8 cellular contexts compared by ENCODE assay signal in the genomic region with DNA sequence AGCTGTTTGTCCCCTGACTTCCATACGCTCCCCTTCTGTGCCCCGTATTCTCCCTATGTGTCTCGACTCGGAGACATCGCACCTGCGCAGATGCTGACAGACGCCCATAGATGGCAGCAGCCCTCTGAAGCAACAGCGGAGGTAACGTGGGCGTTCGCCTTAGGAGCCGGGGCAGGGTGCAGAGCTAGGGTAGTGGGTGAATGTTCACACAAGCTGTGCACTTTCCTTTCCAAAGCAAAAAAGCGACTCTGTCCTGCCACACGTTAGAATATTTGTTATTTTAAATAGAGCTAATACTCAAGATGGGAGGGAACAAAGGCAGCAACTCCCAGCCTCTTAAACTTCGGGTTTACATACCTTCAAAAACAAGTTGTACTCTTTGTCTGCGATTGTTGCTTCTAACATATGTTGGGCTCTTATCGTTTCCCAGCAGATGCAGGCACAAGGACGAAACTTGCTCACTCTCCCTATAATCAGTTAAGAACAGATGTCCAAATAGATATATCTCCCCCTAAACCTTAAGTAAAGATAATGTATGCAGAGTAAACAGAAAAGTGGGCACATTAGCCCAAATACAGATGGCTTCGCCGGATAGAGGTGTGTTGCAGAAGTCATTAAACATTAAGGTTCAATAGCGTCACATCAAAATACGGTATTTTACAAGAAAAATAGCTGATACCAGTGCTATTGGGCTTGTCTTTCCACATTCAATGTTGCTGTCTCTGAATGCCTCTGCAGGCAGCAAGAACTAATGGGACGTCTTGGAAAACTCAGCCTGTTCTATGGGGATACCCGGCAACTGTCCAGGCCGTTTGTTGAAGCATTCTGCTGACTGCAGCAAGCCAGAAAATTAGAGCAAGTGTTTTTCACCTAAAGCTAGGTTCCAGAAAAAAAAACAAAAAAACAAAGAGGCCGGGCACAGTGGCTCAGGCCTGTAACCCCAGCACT.
DNase-seq lines count a peak whose midpoint lies in the region; ATAC-seq, FAIRE-seq and TF ChIP-seq lines count a peak whose summit lies in the region.

No MANE protein-coding gene starts in this region.

- TF ChIP-seq POLR2A in H1 (IDR thresholded peaks at IDR 0.05; ENCODE audit: control extremely low read depth in 1 of 2, low read depth in 2 of 2, low read length in 2 of 2): no peak

- no peak overlapping the region for H3K56ac ChIP-seq in H1 (replicated peaks; ENCODE audit: insufficient read length, low read depth, low read length)

- 45% methylated on average over 26 of the region's 26 CpGs; no CpG with 5 or more reads in 1 of the 2 experiments for WGBS in H1 (ENCODE audit: extremely low coverage in 1 of 2, insufficient coverage in 1 of 2, insufficient read length in 1 of 2, insufficient replicate concordance in 2 of 2, low coverage in 1 of 2, low lambda C conversion rate in 2 of 2, missing lambda C conversion rate in 1 of 2), 2 experiments

- no peak overlapping the region for H2BK5ac ChIP-seq in H1 (ENCODE audit: low read depth, low read length)

- DNase-seq in SIG-M5 treated with dmso at 0.1 percent for 504 hours (lab: John Stamatoyannopoulos, UW; ENCODE audit: unreplicated experiment) (peak; percentile 79), SIG-M5 (lab: John Stamatoyannopoulos, UW) (no peak), NCI-H526 treated with DMSO at 0.1 percent for 48 hours (lab: John Stamatoyannopoulos, UW) (peak; percentile 44), H1 (ENCODE audit: low read depth in 1 of 2, low spot score in 2 of 2) (peak; percentile 47 to 76), mucosa of gallbladder (ENCODE audit: low spot score) (peak; percentile 65)
- peak; percentile 57 to 61 for DNase-seq in activated CD8-positive, alpha-beta memory T cell treated with anti-CD3 and anti-CD28 coated beads for 1 hour (ENCODE audit: extremely low read depth in 1 of 2, low read depth in 1 of 2)
- DNase-seq in stimulated activated CD8-positive, alpha-beta memory T cell treated with anti-CD3 and anti-CD28 coated beads, Interleukin-7, amount 100 ng/mL, for 1 hour (ENCODE audit: low read depth in 2 of 2): peak; percentile 50 to 60

- peak; percentile 99 for ATAC-seq in HG02884 (IDR thresholded peaks at IDR 0.05; ENCODE audit: unreplicated experiment)

- H2BK120ac ChIP-seq in H1 (replicated peaks; ENCODE audit: low read depth, low read length): no peak overlapping the region

- no peaks in the 10 kb centered on the region for H3K79me2 ChIP-seq in H1 (ENCODE audit: control insufficient read depth in 1 of 2, insufficient read depth in 2 of 2, low read length in 2 of 2)

- no peak overlapping the region for H2BK15ac ChIP-seq in H1 (ENCODE audit: low read length)

- no peaks in the 10 kb centered on the region for H3K9me3 ChIP-seq in H1 (ENCODE audit: insufficient read depth in 2 of 2, low read depth in 1 of 2, low read length in 1 of 2)

- TF ChIP-seq CTCF in H1 (IDR thresholded peaks at IDR 0.05; ENCODE audit: control extremely low read depth in 1 of 3, insufficient read depth in 1 of 3, low read depth in 1 of 3, low read length in 3 of 3): peak; percentile 82 to 98 (median 92)

- CTCF ChIA-PET in H1 (lab: Charles Lee; ENCODE audit: partially characterized antibody): interaction anchor here (0.6 to 3.1 kb wide), 46 partner anchors 12 to 500 kb away, joined by 3 to 15 read pairs (median 4); partner anchors contain the start of gene SFMBT2

- H3K14ac ChIP-seq in H1 (ENCODE audit: insufficient read length): no peak overlapping the region

- no peak overlapping the region for H4K91ac ChIP-seq in H1 (replicated peaks; ENCODE audit: insufficient read length, low read length)

- no peak overlapping the region for H2AK5ac ChIP-seq in H1 (ENCODE audit: low read depth, low read length)

- no peak overlapping the region for H2BK12ac ChIP-seq in H1 (ENCODE audit: low read depth, low read length)

- no peak overlapping the region for H3K4ac ChIP-seq in H1 (replicated peaks; ENCODE audit: insufficient read length, low read depth, low read length)

- no peaks in the 10 kb centered on the region for H3K27me3 ChIP-seq in H1 (replicated peaks in 1 of 4; ENCODE audit: control insufficient read depth in 3 of 4, extremely low read depth in 1 of 4, insufficient read depth in 3 of 4, low read length in 3 of 4)

- POLR2A ChIA-PET in H1 (lab: Charles Lee; ENCODE audit: partially characterized antibody): interaction anchor here (0.6 kb wide), 1 partner anchor 45 kb away, joined by 3 read pairs; no protein-coding TSS in a partner anchor

- no peak overlapping the region for H3K27ac ChIP-seq in H1 (ENCODE audit: low read depth, low read length)

- no peak for TF ChIP-seq EP300 in H1 (IDR thresholded peaks at IDR 0.05; ENCODE audit: borderline replicate concordance in 1 of 2, low read depth in 2 of 2, low read length in 2 of 2)

- peak; percentile 90 to 93 for TF ChIP-seq RAD21 in H1 (IDR thresholded peaks at IDR 0.05 in 1 of 2, conservative IDR thresholded peaks at IDR 0.05 in 1 of 2; ENCODE audit: low read depth in 2 of 2, low read length in 2 of 2)

- H3K9ac ChIP-seq in H1 (replicated peaks in 1 of 4; ENCODE audit: extremely low read depth in 1 of 4, low read depth in 3 of 4, low read length in 3 of 4): no peak overlapping the region

- FAIRE-seq in H1 (lab: Jason Lieb, UNC): peak; percentile 94

- no peak overlapping the region for H3K4me3 ChIP-seq in H1 (ENCODE audit: extremely low read depth in 1 of 4, insufficient read depth in 2 of 4, low read depth in 3 of 4, low read length in 4 of 4)

- H3K23me2 ChIP-seq in H1 (ENCODE audit: low read depth, low read length): no peaks in the 10 kb centered on the region

- peak overlapping the region; percentile 92 for H2AFZ ChIP-seq in H1 (ENCODE audit: low read length)

- no peak overlapping the region for H4K5ac ChIP-seq in H1 (ENCODE audit: insufficient read length, low read depth, low read length)

- H3K36me3 ChIP-seq in H1 (ENCODE audit: control insufficient read depth in 2 of 4, insufficient read depth in 4 of 4, low read length in 3 of 4): no peaks in the 10 kb centered on the region

- no peak overlapping the region for H3K18ac ChIP-seq in H1 (ENCODE audit: extremely low read depth, low read length)

- no peaks in the 10 kb centered on the region for H4K20me1 ChIP-seq in H1 (replicated peaks in 1 of 2; ENCODE audit: control insufficient read depth in 1 of 2, insufficient read depth in 2 of 2, low read length in 2 of 2)

- H3K23ac ChIP-seq in H1 (ENCODE audit: insufficient read length): no peak overlapping the region

- no peaks in the 10 kb centered on the region for H3K4me1 ChIP-seq in H1 (replicated peaks in 1 of 4; ENCODE audit: control insufficient read depth in 3 of 4, insufficient read depth in 4 of 4, low read length in 3 of 4)

- no peak overlapping the region for H4K8ac ChIP-seq in H1 (ENCODE audit: extremely low read depth, insufficient read depth, low read length)

- no peak overlapping the region for H2BK20ac ChIP-seq in H1 (ENCODE audit: low read length)

- no peaks in the 10 kb centered on the region for H3K79me1 ChIP-seq in H1 (ENCODE audit: low read depth, low read length)

- H3K4me2 ChIP-seq in H1 (ENCODE audit: insufficient read depth in 1 of 2, low read depth in 2 of 2, low read length in 2 of 2): no peak overlapping the region

TF ChIP-seq in H1, 55 proteins besides CTCF, POLR2A, EP300 and RAD21:
- TF ChIP-seq EGR1 (IDR thresholded peaks at IDR 0.05; ENCODE audit: borderline replicate concordance, low read depth, low read length) (peak; percentile 98), SP4 (IDR thresholded peaks at IDR 0.05; ENCODE audit: low read length) (no peak), KDM1A (IDR thresholded peaks at IDR 0.05; ENCODE audit: borderline replicate concordance, low read length) (no peak), RBBP5 (IDR thresholded peaks at IDR 0.05; ENCODE audit: borderline replicate concordance, low read depth, low read length) (no peak), CREB1 (IDR thresholded peaks at IDR 0.05) (0 out of 2 replicates have a peak, but pooled peaks have one; percentile 33), NRF1 (IDR thresholded peaks at IDR 0.05; ENCODE audit: low read depth, low read length) (peak; percentile 9; the same call in 1 of the 2 replicates), ASH2L (IDR thresholded peaks at IDR 0.05; ENCODE audit: low read length) (peak; percentile 39)
- TF ChIP-seq, protein P1, sequence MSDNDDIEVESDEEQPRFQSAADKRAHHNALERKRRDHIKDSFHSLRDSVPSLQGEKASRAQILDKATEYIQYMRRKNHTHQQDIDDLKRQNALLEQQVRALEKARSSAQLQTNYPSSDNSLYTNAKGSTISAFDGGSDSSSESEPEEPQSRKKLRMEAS (IDR thresholded peaks at IDR 0.05): peak; percentile 71
TF ChIP-seq in H1: peak in this region for 5.
